ENCODE assay signal across 8 cellular contexts in genomic region chr11:1263036-1263435, GRCh38.
A peak's percentile ranks its signal among the peaks of the same experiment; 100 is the strongest.
DNase-seq lines count a peak whose midpoint lies in the region; ATAC-seq and TF ChIP-seq lines count a peak whose summit lies in the region.

No MANE protein-coding gene starts in this region.

- H3K4me3 ChIP-seq in SU-DHL-6 (ENCODE audit: insufficient read depth, low read length, poor library complexity, severe bottlenecking) (peak overlapping the region; percentile 46), fibroblast of mammary gland (ENCODE audit: control insufficient read depth, low read depth, low read length) (peak overlapping the region; percentile 16), skin epidermis (peak overlapping the region; percentile 23 to 47 (median 38))

- H3F3A ChIP-seq in SU-DHL-6 (ENCODE audit: insufficient read depth) = no peaks in the 10 kb centered on the region

- peak overlapping the region; percentile 72 for H2AFZ ChIP-seq in SU-DHL-6 (ENCODE audit: low read depth, low read length, severe bottlenecking)

- peak; percentile 10 for ATAC-seq in GM21390 (IDR thresholded peaks at IDR 0.05; ENCODE audit: unreplicated experiment)

- H4K20me1 ChIP-seq in SU-DHL-6 (ENCODE audit: low read depth, low read length) = no peaks in the 10 kb centered on the region

- H3K9me2 ChIP-seq in SU-DHL-6 (replicated peaks; ENCODE audit: insufficient read depth, low read length) = no peaks in the 10 kb centered on the region

- H3K27ac ChIP-seq in SU-DHL-6 (ENCODE audit: low read depth, low read length) (no peak overlapping the region), skin epidermis (peak overlapping the region in 16 of 21 experiments; percentile 16 to 86 (median 72))

- H3K79me2 ChIP-seq in SU-DHL-6 (ENCODE audit: insufficient read depth, low read length) = no peaks in the 10 kb centered on the region

- peak overlapping the region; percentile 65 for H3K4me2 ChIP-seq in SU-DHL-6 (ENCODE audit: low read depth, low read length, poor library complexity, severe bottlenecking)

- H3K36me3 ChIP-seq in SU-DHL-6 (ENCODE audit: low read length) = no peaks in the 10 kb centered on the region

- peaks cover 5% of the 10 kb centered on the region; the same call in 1 of the 2 replicates for H3K9me3 ChIP-seq in SU-DHL-6 (ENCODE audit: insufficient read depth, low read length)

- peak overlapping the region; percentile 61 for H3K9ac ChIP-seq in SU-DHL-6 (ENCODE audit: low read length)

- DNase-seq in fibroblast of mammary gland (ENCODE audit: low read depth) (no peak), posterior cingulate gyrus (no peak), NCI-H526 treated with DMSO at 0.1 percent for 48 hours (lab: John Stamatoyannopoulos, UW) (no peak)
- no peak for DNase-seq in stimulated activated naive CD4-positive, alpha-beta T cell treated with Interleukin-2 at 50 U/mL for 16 hours (lab: John Stamatoyannopoulos, UW)
- no peak for DNase-seq in effector CD8-positive, alpha-beta T cell (lab: John Stamatoyannopoulos, UW)

- intact Hi-C loops in posterior cingulate gyrus (cut with DNase I) = no loop called here

- H3K27me3 ChIP-seq in SU-DHL-6 (ENCODE audit: low read length) = no peaks in the 10 kb centered on the region

- no peak for TF ChIP-seq CTCF in SU-DHL-6 (IDR thresholded peaks at IDR 0.05; ENCODE audit: insufficient read depth, low read length, poor library complexity, severe bottlenecking)
- TF ChIP-seq CTCF in fibroblast of mammary gland (conservative IDR thresholded peaks at IDR 0.05; ENCODE audit: control insufficient read depth, insufficient read depth, low read depth, low read length) = no peak
